Comparison of ENCODE assay signal across 12 cellular contexts in the genomic region with DNA sequence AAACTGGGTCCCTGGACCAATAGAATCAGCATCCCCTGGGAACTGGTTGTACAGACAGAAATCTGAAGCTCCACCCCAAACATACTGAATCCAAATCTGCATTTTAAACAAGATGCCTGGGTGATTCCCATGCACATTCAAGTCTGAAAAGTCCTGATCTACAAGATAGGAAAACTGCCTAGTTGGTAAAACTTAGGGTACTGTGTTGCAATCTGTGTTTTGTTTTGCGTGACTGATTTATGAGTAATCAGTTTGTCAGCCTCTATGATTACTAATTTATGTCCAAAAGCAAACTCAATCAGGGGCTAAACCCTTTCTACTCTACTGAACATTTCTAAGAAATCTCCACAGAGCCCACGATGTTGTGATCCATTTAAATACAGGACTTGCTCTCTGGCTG.
DNase-seq lines count a peak whose midpoint lies in the region; ATAC-seq and TF ChIP-seq lines count a peak whose summit lies in the region.
"Had no signal": no experiment of that assay in that cellular context is flagged by ENCODE, and none has a peak within 500 bp of the region (broad histone marks: within the 10 kb centered on the region; RNA-seq: fewer than 3 reads in every experiment).

No MANE protein-coding gene starts in this region.

- DNase-seq in HCT116 (ENCODE audit: low read depth, low spot score) (no peak), PC-3 (peak; percentile 97), osteoblast (ENCODE audit: insufficient read length, low spot score, missing footprints) (peak; percentile 77), NCI-H2196 treated with DMSO at 0.1 percent for 48 hours (lab: John Stamatoyannopoulos, UW; ENCODE audit: unreplicated experiment) (no peak), adrenal gland (no peak), right cardiac atrium (no peak)
- DNase-seq: activated naive CD4-positive, alpha-beta T cell; Kasumi-1; transverse colon had no signal

- H3K79me2 ChIP-seq in HCT116 (ENCODE audit: insufficient read depth, low read length): no peaks in the 10 kb centered on the region
- no peaks in the 10 kb centered on the region for H3K79me2 ChIP-seq in PC-3 (ENCODE audit: low read length)
- H3K79me2 ChIP-seq in osteoblast (ENCODE audit: insufficient read depth, low read length): no peaks in the 10 kb centered on the region

- H3K4me1 Mint-ChIP-seq in dendritic cell treated with granulocyte-macrophage colony-stimulating factor and Interleukin-4, amounts not matched to agents 40 ng/mL and 50 ng/mL, for 4 days (ENCODE audit: low read depth): peaks cover 74% of the 10 kb centered on the region

- H3K4me3 ChIP-seq in HCT116 (replicated peaks in 1 of 2; ENCODE audit: low read depth in 1 of 2, low read length in 2 of 2): no peak overlapping the region
- no peak overlapping the region for H3K4me3 ChIP-seq in PC-3 (ENCODE audit: low read length)
- H3K4me3 ChIP-seq in osteoblast (ENCODE audit: insufficient read depth, low read length): peak overlapping the region; percentile 17
- H3K4me3 ChIP-seq in adrenal gland: no peak overlapping the region
- H3K4me3 ChIP-seq in right cardiac atrium (ENCODE audit: low read length): no peak overlapping the region
- H3K4me3 ChIP-seq: skin epidermis, transverse colon had no signal

- H3K4me2 ChIP-seq in HCT116 (ENCODE audit: low read length): peak overlapping the region; percentile 29
- H3K4me2 ChIP-seq in PC-3 (ENCODE audit: low read length): peak overlapping the region; percentile 29
- H3K4me2 ChIP-seq in osteoblast (ENCODE audit: insufficient read depth, low read length): peak overlapping the region; percentile 63

- no peak for TF ChIP-seq RAD21 in HCT116 (IDR thresholded peaks at IDR 0.05; ENCODE audit: low read depth)

- RAD21 ChIA-PET in HCT116 (lab: Charles Lee; ENCODE audit: low non-redundant PET in 1 of 2, low total read pairs in 2 of 2, uncharacterized antibody in 2 of 2, unreplicated experiment in 2 of 2): interaction anchor here in 1 of 2 experiments (0.9 kb wide), 1 partner anchor 106 kb away, joined by 3 read pairs; no protein-coding TSS in a partner anchor

- H3K27ac ChIP-seq in HCT116 (ENCODE audit: low read depth, low read length) (no peak overlapping the region), PC-3 (ENCODE audit: low read length) (peak overlapping the region; percentile 8), osteoblast (ENCODE audit: low read depth, low read length) (peak overlapping the region; percentile 40), adrenal gland (no peak overlapping the region), right cardiac atrium (ENCODE audit: low read length) (no peak overlapping the region)

- peaks cover 3% of the 10 kb centered on the region for H3F3A ChIP-seq in PC-3 (ENCODE audit: low read length, unreplicated experiment)

- H3K9me2 ChIP-seq in HCT116 (ENCODE audit: insufficient read depth) (no peaks in the 10 kb centered on the region), PC-3 (replicated peaks; ENCODE audit: low read length) (no peaks in the 10 kb centered on the region)

- H3K27ac Mint-ChIP-seq in dendritic cell treated with granulocyte-macrophage colony-stimulating factor and Interleukin-4, amounts not matched to agents 40 ng/mL and 50 ng/mL, for 4 days: peak overlapping the region; percentile 83

- no TSS peak for BruUV-seq in HCT116 (replicated peaks; lab: Mats Ljungman, UMichigan)
- no TSS peak for BruUV-seq in PC-3 (replicated peaks; lab: Mats Ljungman, UMichigan)

- intact Hi-C loops in HCT116 (cut with micrococcal nuclease): no loop called here
- intact Hi-C loops in PC-3 (cut with micrococcal nuclease): no loop called here
- intact Hi-C loops in dendritic cell treated with granulocyte-macrophage colony-stimulating factor and Interleukin-4, amounts not matched to agents 40 ng/mL and 50 ng/mL, for 4 days (cut with micrococcal nuclease): loop anchor here (5.0 kb wide), 1 partner anchor 63 kb away; no protein-coding TSS in a partner anchor
- intact Hi-C loops in adrenal gland (cut with DNase I): no loop called here
- intact Hi-C loops in right cardiac atrium (cut with DNase I): loop anchor here in 2 of 4 donors (5.0 kb wide), 1 partner anchor 103 kb away; a partner anchor contains a TSS

- H3K9me3 Mint-ChIP-seq in dendritic cell treated with granulocyte-macrophage colony-stimulating factor and Interleukin-4, amounts not matched to agents 40 ng/mL and 50 ng/mL, for 4 days: peaks cover 7% of the 10 kb centered on the region

- H2AFZ ChIP-seq in HCT116 (ENCODE audit: low read depth, low read length, poor library complexity, severe bottlenecking): peak overlapping the region; percentile 76
- H2AFZ ChIP-seq in PC-3 (ENCODE audit: low read length): no peak overlapping the region
- H2AFZ ChIP-seq in osteoblast (ENCODE audit: low read length): no peak overlapping the region

- ATAC-seq in HCT116: peak; percentile 18; the same call in 1 of the 2 replicates
- peak; percentile 88 for ATAC-seq in PC-3
- no peak for ATAC-seq in GM21717 (IDR thresholded peaks at IDR 0.05; ENCODE audit: unreplicated experiment)
- ATAC-seq in right cardiac atrium: no peak

- H3K4me3 Mint-ChIP-seq in dendritic cell treated with granulocyte-macrophage colony-stimulating factor and Interleukin-4, amounts not matched to agents 40 ng/mL and 50 ng/mL, for 4 days: no peak overlapping the region

- H3K27me3 Mint-ChIP-seq in dendritic cell treated with granulocyte-macrophage colony-stimulating factor and Interleukin-4, amounts not matched to agents 40 ng/mL and 50 ng/mL, for 4 days: no peaks in the 10 kb centered on the region

- H3K9ac ChIP-seq in HCT116 (ENCODE audit: low read length) (no peak overlapping the region), PC-3 (ENCODE audit: low read length) (no peak overlapping the region)

- H3K4me1 ChIP-seq in HCT116 (ENCODE audit: control insufficient read depth in 1 of 2, insufficient read depth in 2 of 2, low read length in 2 of 2) (peaks cover 5 to 9% of the 10 kb centered on the region in 2 experiments; a peak in 3 of 4 replicates), PC-3 (ENCODE audit: insufficient read depth, low read length) (peaks cover 15% of the 10 kb centered on the region), osteoblast (ENCODE audit: insufficient read depth, low read length) (peaks cover 10% of the 10 kb centered on the region), adrenal gland (replicated peaks in 1 of 2) (peaks cover 13 to 17% of the 10 kb centered on the region in 2 donors), right cardiac atrium (ENCODE audit: control insufficient read depth, insufficient read depth, low read length) (peaks cover under 1% of the 10 kb centered on the region)

- TF ChIP-seq POLR2A in HCT116 (IDR thresholded peaks at IDR 0.05; ENCODE audit: borderline replicate concordance, extremely low read depth, insufficient read depth, insufficient read length) (no peak), adrenal gland (IDR thresholded peaks at IDR 0.05) (no peak)

- CTCF ChIA-PET in HCT116 (lab: Charles Lee) (interaction anchor here (0.7 to 2.3 kb wide), 3 partner anchors 10 to 117 kb away, joined by 3 to 6 read pairs (median 5); no protein-coding TSS in a partner anchor), PC-3 (lab: Charles Lee) (no interaction called here)

- H3K9me3 ChIP-seq in HCT116 (ENCODE audit: control insufficient read depth in 1 of 2, insufficient read depth in 1 of 2, low read depth in 1 of 2, low read length in 2 of 2): no peaks in the 10 kb centered on the region
- no peaks in the 10 kb centered on the region for H3K9me3 ChIP-seq in PC-3 (ENCODE audit: low read length)
- H3K9me3 ChIP-seq in osteoblast (ENCODE audit: low read depth, low read length): no peaks in the 10 kb centered on the region
- H3K9me3 ChIP-seq in adrenal gland (replicated peaks in 1 of 3): no peaks in the 10 kb centered on the region
- H3K9me3 ChIP-seq in right cardiac atrium (ENCODE audit: control insufficient read depth, low read length): no peaks in the 10 kb centered on the region
- H3K9me3 ChIP-seq: transverse colon had no signal

- H3K36me3 Mint-ChIP-seq in dendritic cell treated with granulocyte-macrophage colony-stimulating factor and Interleukin-4, amounts not matched to agents 40 ng/mL and 50 ng/mL, for 4 days (ENCODE audit: low read depth): no peaks in the 10 kb centered on the region

- no peaks in the 10 kb centered on the region for H3K36me3 ChIP-seq in HCT116 (ENCODE audit: control insufficient read depth in 1 of 2, insufficient read depth in 2 of 2, low read length in 2 of 2)
- H3K36me3 ChIP-seq in PC-3 (ENCODE audit: low read depth, low read length): no peaks in the 10 kb centered on the region
- no peaks in the 10 kb centered on the region for H3K36me3 ChIP-seq in osteoblast (ENCODE audit: insufficient read depth, low read length)
- no peaks in the 10 kb centered on the region for H3K36me3 ChIP-seq in adrenal gland (replicated peaks in 1 of 2)
- H3K36me3 ChIP-seq: transverse colon had no signal

- POLR2A ChIA-PET in HCT116 (lab: Charles Lee) (interaction anchor here (0.7 kb wide), 1 partner anchor 12 kb away, joined by 4 read pairs; no protein-coding TSS in a partner anchor), PC-3 (lab: Charles Lee; ENCODE audit: unreplicated experiment) (no interaction called here)

- TF ChIP-seq CTCF in HCT116 (IDR thresholded peaks at IDR 0.05 in 2 of 3, conservative IDR thresholded peaks at IDR 0.05 in 1 of 3; ENCODE audit: borderline replicate concordance in 1 of 3, insufficient read depth in 1 of 3, low read depth in 2 of 3, low read length in 2 of 3) (no peak), PC-3 (conservative IDR thresholded peaks at IDR 0.05; ENCODE audit: low read depth, low read length) (no peak), osteoblast (IDR thresholded peaks at IDR 0.05; ENCODE audit: extremely low read depth, low read depth, low read length) (no peak), adrenal gland (IDR thresholded peaks at IDR 0.05) (no peak)

- peaks cover 13% of the 10 kb centered on the region for H3K27me3 ChIP-seq in HCT116 (ENCODE audit: insufficient read depth, low read length)
- no peaks in the 10 kb centered on the region for H3K27me3 ChIP-seq in PC-3 (ENCODE audit: low read length)
- H3K27me3 ChIP-seq in osteoblast (ENCODE audit: insufficient read depth, low read length): no peaks in the 10 kb centered on the region
- no peaks in the 10 kb centered on the region for H3K27me3 ChIP-seq in adrenal gland
- no peaks in the 10 kb centered on the region for H3K27me3 ChIP-seq in right cardiac atrium (ENCODE audit: control insufficient read depth, insufficient read depth)
- H3K27me3 ChIP-seq: transverse colon had no signal

- H4K20me1 ChIP-seq in HCT116 (ENCODE audit: insufficient read depth): no peaks in the 10 kb centered on the region
- no peaks in the 10 kb centered on the region for H4K20me1 ChIP-seq in PC-3 (ENCODE audit: low read length)
- no peaks in the 10 kb centered on the region for H4K20me1 ChIP-seq in osteoblast (ENCODE audit: insufficient read depth, low read length)

- WGBS in adrenal gland, 4 donors: 5 to 29% (median 19%) methylated on average over 2 of the region's 2 CpGs
- 39% methylated on average over 2 of the region's 2 CpGs for WGBS in right cardiac atrium

TF ChIP-seq in HCT116, 20 proteins besides CTCF, POLR2A, EP300 and RAD21 (continues in another document):
- peak; percentile 31 for TF ChIP-seq SP1 (IDR thresholded peaks at IDR 0.05; ENCODE audit: low read depth)
- peak; percentile 46; the same call in 1 of the 2 replicates for TF ChIP-seq JUND (IDR thresholded peaks at IDR 0.05)
- TF ChIP-seq CEBPB (IDR thresholded peaks at IDR 0.05; ENCODE audit: low read depth): peak; percentile 95
- no peak for TF ChIP-seq ELF1 (IDR thresholded peaks at IDR 0.05; ENCODE audit: borderline replicate concordance, low read depth)

Comparison
In these comparisons a context has a peak if more than half of its experiments do, and no peak if none do; other contexts are left out.
1. ATAC-seq: peak in HCT116 (single experiment) and PC-3 (single experiment); none in GM21717 (single experiment) and right cardiac atrium (0 of 2).
2. DNase-seq: peak in PC-3 (single experiment) and osteoblast (single experiment); none in HCT116 (single experiment), NCI-H2196 treated with DMSO at 0.1 percent for 48 hours (single experiment), adrenal gland (0 of 7) and right cardiac atrium (0 of 3).
3. H3K27ac ChIP-seq: peak in PC-3 (single experiment) and osteoblast (single experiment); none in HCT116 (single experiment), adrenal gland (0 of 5) and right cardiac atrium (single experiment).
4. Peak in every context shown above with its lines, with median percentiles within 50 percentile points of each other: H3K4me2 ChIP-seq.